Comparison of ENCODE assay signal across 10 cellular contexts in genomic region chr2:96923810-96924774, GRCh38. TPM values are rescaled to one million over a fixed set of nuclear protein-coding genes. Genes with fewer than 3 reads are reported as not detected.
DNase-seq lines count a peak whose midpoint lies in the region; ATAC-seq and TF ChIP-seq lines count a peak whose summit lies in the region.
"Had no signal": no experiment of that assay in that cellular context is flagged by ENCODE, and none has a peak within 500 bp of the region (broad histone marks: within the 10 kb centered on the region; RNA-seq: fewer than 3 reads in every experiment).

No MANE protein-coding gene starts in this region.

- peaks cover 26% of the 10 kb centered on the region for H3K27me3 ChIP-seq in brain microvascular endothelial cell (replicated peaks)
- H3K27me3 ChIP-seq: left lung had no signal

- TF ChIP-seq CTCF in brain microvascular endothelial cell (IDR thresholded peaks at IDR 0.05; ENCODE audit: low read depth, low read length, missing control alignments) = no peak

- H3K27ac ChIP-seq in temporal lobe (ENCODE audit: low read depth, low read length) (peak overlapping the region; percentile 99), brain microvascular endothelial cell (no peak overlapping the region)
- H3K27ac ChIP-seq: left lung had no signal

- in situ Hi-C loops in brain microvascular endothelial cell (cut with HindIII; ENCODE audit: low pct_ligation_motif_present, low sequenced_read_pairs) = no loop called here

- DNase-seq in activated CD4-positive, CD25-positive, alpha-beta regulatory T cell treated with anti-CD3 and anti-CD28 coated beads, Interleukin-2, amount 50 U/mL, for 72 hours = no peak
- peak; percentile 9 for DNase-seq in activated naive CD8-positive, alpha-beta T cell treated with anti-CD3 and anti-CD28 coated beads, Interleukin-2, amount 50 U/mL, for 16 hours (ENCODE audit: low read depth, low spot score)
- peak; percentile 67 for DNase-seq in pons (ENCODE audit: low spot score)
- no peak for DNase-seq in NCI-H345 treated with DMSO at 0.1 percent for 48 hours (lab: John Stamatoyannopoulos, UW; ENCODE audit: unreplicated experiment)
- no peak for DNase-seq in brain microvascular endothelial cell
- DNase-seq: NCI-H1092 treated with DMSO at 0.1 percent for 48 hours had no signal

- peak; percentile 71 to 77 for ATAC-seq in activated CD4-positive, CD25-positive, alpha-beta regulatory T cell treated with anti-CD3 and anti-CD28 coated beads, Interleukin-2, amount 50 U/mL, for 24 hours
- no peak for ATAC-seq in HG03460 (IDR thresholded peaks at IDR 0.05; ENCODE audit: unreplicated experiment)
- ATAC-seq: left lung had no signal

- no peak overlapping the region for H3K4me3 ChIP-seq in brain microvascular endothelial cell (ENCODE audit: low read depth, low read length)
- H3K4me3 ChIP-seq: left lung had no signal

- no peaks in the 10 kb centered on the region for H3K36me3 ChIP-seq in brain microvascular endothelial cell (replicated peaks)
- H3K36me3 ChIP-seq: left lung had no signal

RNA-seq across cellular contexts. Expression of gene SEMA4C, which starts 54.2 kb away (rescaled TPM):
- 42.8 TPM for total RNA-seq in temporal lobe

Comparison
In these comparisons a context has a peak if more than half of its experiments do, and no peak if none do; other contexts are left out.
1. DNase-seq: peak in activated naive CD8-positive, alpha-beta T cell treated with anti-CD3 and anti-CD28 coated beads, Interleukin-2, amount 50 U/mL, for 16 hours (single experiment) and pons (single experiment); none in activated CD4-positive, CD25-positive, alpha-beta regulatory T cell treated with anti-CD3 and anti-CD28 coated beads, Interleukin-2, amount 50 U/mL, for 72 hours (single experiment), NCI-H345 treated with DMSO at 0.1 percent for 48 hours (single experiment) and brain microvascular endothelial cell (single experiment).